ENCODE assay signal across 7 cellular contexts in the genomic region with DNA sequence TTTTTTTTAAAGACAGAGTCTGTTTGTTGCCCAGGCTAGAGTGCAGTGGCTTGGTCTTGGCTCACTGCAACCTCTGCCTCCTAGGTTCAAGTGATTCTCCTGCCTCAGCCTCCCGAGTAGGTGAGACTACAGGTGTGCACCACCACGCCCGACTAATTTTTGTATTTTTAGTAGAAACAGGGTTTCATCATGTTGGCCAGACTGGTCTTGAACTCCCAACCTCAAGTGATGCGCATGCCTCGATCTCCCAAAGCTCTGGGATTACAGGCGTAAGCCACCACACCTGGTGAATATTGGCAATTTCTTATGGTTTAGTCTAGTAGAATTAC. TPM values are rescaled to one million over a fixed set of nuclear protein-coding genes. Genes with fewer than 3 reads are reported as not detected.
DNase-seq lines count a peak whose midpoint lies in the region; ATAC-seq, FAIRE-seq and TF ChIP-seq lines count a peak whose summit lies in the region.
"Not testable (repeated sequence)": the region's sequence is repeated elsewhere in the genome, so short reads cannot be mapped to it uniquely, and the experiment has no call there.

No MANE protein-coding gene starts in this region.

- SMC1A ChIA-PET in GM12878 (lab: Charles Lee; ENCODE audit: uncharacterized antibody, unreplicated experiment): interaction anchor here (2.6 to 41.3 kb wide), 5 partner anchors 17 to 103 kb away, joined by 15 to 1218 read pairs (median 20); partner anchors contain the start of gene CDC42SE2

- not testable (repeated sequence) for H3K9me3 ChIP-seq in RWPE2 (ENCODE audit: severe bottlenecking); GM12878 (replicated peaks; ENCODE audit: control insufficient read depth, insufficient read depth, low read length); HepG2 (ENCODE audit: low read length)

- not testable (repeated sequence) for ATAC-seq in RWPE2 (ENCODE audit: low read depth); GM12878; HepG2

- not testable (repeated sequence) for H4K20me1 ChIP-seq in GM12878 (ENCODE audit: control insufficient read depth, insufficient read depth)
- 0 out of 2 replicates have a peak, but pooled peaks cover 15% of the 10 kb centered on the region for H4K20me1 ChIP-seq in HepG2 (ENCODE audit: insufficient read depth, low read length)

- not testable (repeated sequence) for TF ChIP-seq RAD21 in GM12878 (IDR thresholded peaks at IDR 0.05; ENCODE audit: insufficient read depth, low read depth, low read length); HepG2 (CRISPR knock-in tag; IDR thresholded peaks at IDR 0.05)

- not testable (repeated sequence) for TF ChIP-seq POLR2A in GM12878 (IDR thresholded peaks at IDR 0.05; ENCODE audit: low read depth, low read length); HepG2 (IDR thresholded peaks at IDR 0.05; ENCODE audit: insufficient read depth in 1 of 2, low read depth in 2 of 2, low read length in 2 of 2)

- CTCF ChIA-PET in Calu3 (lab: Charles Lee); HepG2 (lab: Yijun Ruan, JAX; ENCODE audit: low intra/inter-chr PET ratio, low total read pairs): not testable (repeated sequence)
- CTCF ChIA-PET in activated CD4-positive, alpha-beta T cell treated with anti-CD3 and anti-CD28 coated beads, Interleukin-2, amount 10 ng/mL, durations not matched to agents 7 days and 5 days (lab: Charles Lee): interaction anchor here (0.7 to 2.1 kb wide), 4 partner anchors 9 to 73 kb away, joined by 3 to 10 read pairs (median 4); partner anchors contain the start of gene CDC42SE2
- CTCF ChIA-PET in GM12878 (lab: Yijun Ruan, JAX): interaction anchor here (0.6 to 0.9 kb wide), 2 partner anchors 75 to 104 kb away, joined by 3 to 4 read pairs; no protein-coding TSS in a partner anchor

- H3K27me3 Mint-ChIP-seq in Calu3 (ENCODE audit: unreplicated experiment); activated CD4-positive, alpha-beta T cell treated with anti-CD3 and anti-CD28 coated beads, Interleukin-2, amount 10 ng/mL, durations not matched to agents 7 days and 5 days; activated T-helper 2 cell treated with anti-CD3 and anti-CD28 coated beads, Interferon-gamma antibody, Interleukin-2, Interleukin-4, amounts not matched to agents 10 μg/mL and 5 μg/mL and 100 μg/mL, durations not matched to agents 14 hours and 24 hours and 36 hours (ENCODE audit: low read depth); progenitor cell of endocrine pancreas: not testable (repeated sequence)

- peak overlapping the region; percentile 66 for H3K27ac Mint-ChIP-seq in Calu3 (ENCODE audit: unreplicated experiment)
- H3K27ac Mint-ChIP-seq in activated CD4-positive, alpha-beta T cell treated with anti-CD3 and anti-CD28 coated beads, Interleukin-2, amount 10 ng/mL, durations not matched to agents 7 days and 5 days: peak overlapping the region; percentile 96
- H3K27ac Mint-ChIP-seq in activated T-helper 2 cell treated with anti-CD3 and anti-CD28 coated beads, Interferon-gamma antibody, Interleukin-2, Interleukin-4, amounts not matched to agents 10 μg/mL and 5 μg/mL and 100 μg/mL, durations not matched to agents 14 hours and 24 hours and 36 hours: peak overlapping the region; percentile 96
- H3K27ac Mint-ChIP-seq in progenitor cell of endocrine pancreas: peak overlapping the region; percentile 83

- RAD21 ChIA-PET in GM12878 (lab: Charles Lee; ENCODE audit: unreplicated experiment): interaction anchor here (1.0 to 6.3 kb wide), 3 partner anchors 13 to 103 kb away, joined by 3 to 70 read pairs (median 3); partner anchors contain the start of gene CDC42SE2

- not testable (repeated sequence) for TF ChIP-seq EP300 in GM12878 (IDR thresholded peaks at IDR 0.05; ENCODE audit: borderline replicate concordance in 1 of 2, control insufficient read depth in 1 of 2, low read depth in 2 of 2, low read length in 2 of 2); HepG2 (IDR thresholded peaks at IDR 0.05; ENCODE audit: low read depth in 2 of 2, low read length in 2 of 2); HepG2 (CRISPR knock-in tag; IDR thresholded peaks at IDR 0.05; ENCODE audit: borderline replicate concordance)

- 0 out of 2 replicates have a peak overlapping the region, but pooled peaks have one; percentile 29 for H3K9ac ChIP-seq in GM12878 (ENCODE audit: control insufficient read depth, insufficient read depth, low read length)
- not testable (repeated sequence) for H3K9ac ChIP-seq in HepG2 (ENCODE audit: insufficient read depth, low read depth, low read length)

- in situ Hi-C loops in GM12878 (cut with MboI): not testable (repeated sequence)
- in situ Hi-C loops in HepG2 (cut with HindIII; ENCODE audit: extremely low pct_ligation_motif_present, low pct_unique_long_range_greater_than_20kb): loop anchor here (5.0 kb wide), 1 partner anchor 104 kb away; no protein-coding TSS in a partner anchor

- H3K27me3 ChIP-seq in RWPE2 (ENCODE audit: insufficient read depth, poor library complexity, severe bottlenecking); GM12878 (replicated peaks in 1 of 2; ENCODE audit: control insufficient read depth in 2 of 2, insufficient read depth in 2 of 2, low read length in 1 of 2); HepG2 (ENCODE audit: control insufficient read depth in 1 of 2, insufficient read depth in 2 of 2, low read length in 2 of 2): not testable (repeated sequence)

- H3K36me3 Mint-ChIP-seq in Calu3 (ENCODE audit: insufficient read depth, unreplicated experiment): peaks cover 34% of the 10 kb centered on the region
- H3K36me3 Mint-ChIP-seq in activated CD4-positive, alpha-beta T cell treated with anti-CD3 and anti-CD28 coated beads, Interleukin-2, amount 10 ng/mL, durations not matched to agents 7 days and 5 days (ENCODE audit: low read depth): peaks cover 67% of the 10 kb centered on the region
- H3K36me3 Mint-ChIP-seq in activated T-helper 2 cell treated with anti-CD3 and anti-CD28 coated beads, Interferon-gamma antibody, Interleukin-2, Interleukin-4, amounts not matched to agents 10 μg/mL and 5 μg/mL and 100 μg/mL, durations not matched to agents 14 hours and 24 hours and 36 hours (ENCODE audit: low read depth): peaks cover 52% of the 10 kb centered on the region
- H3K36me3 Mint-ChIP-seq in progenitor cell of endocrine pancreas (ENCODE audit: insufficient read depth): not testable (repeated sequence)

- H3K4me2 ChIP-seq in GM12878 (ENCODE audit: control insufficient read depth, insufficient read depth); HepG2 (ENCODE audit: low read depth, low read length): not testable (repeated sequence)

- WGBS in GM12878 (ENCODE audit: insufficient coverage, insufficient replicate concordance, low lambda C conversion rate, missing lambda C conversion rate): 19% methylated on average over 6 of the region's 6 CpGs
- 82% methylated on average over 6 of the region's 6 CpGs for WGBS in HepG2 (ENCODE audit: low lambda C conversion rate)

- H2AFZ ChIP-seq in GM12878 (ENCODE audit: control insufficient read depth, low read depth, low read length); HepG2 (ENCODE audit: low read length): not testable (repeated sequence)

- H3K27ac ChIP-seq in RWPE2 (ENCODE audit: poor library complexity, severe bottlenecking) (peak overlapping the region; percentile 85), GM12878 (ENCODE audit: control insufficient read depth, insufficient read depth) (peak overlapping the region; percentile 89)
- H3K27ac ChIP-seq in HepG2 (ENCODE audit: extremely low read length, insufficient read depth, low read length): not testable (repeated sequence)

- not testable (repeated sequence) for H3K36me3 ChIP-seq in RWPE2 (ENCODE audit: low read depth); GM12878 (ENCODE audit: control insufficient read depth in 2 of 2, insufficient read depth in 2 of 2, low read length in 1 of 2); HepG2 (replicated peaks in 1 of 2; ENCODE audit: control insufficient read depth in 1 of 2, insufficient read depth in 2 of 2, low read length in 2 of 2)

- not testable (repeated sequence) for BruUV-seq in Calu3 (replicated peaks; lab: Mats Ljungman, UMichigan); GM12878 (replicated peaks; lab: Mats Ljungman, UMichigan); HepG2 (replicated peaks; lab: Mats Ljungman, UMichigan)

- TF ChIP-seq CTCF in Calu3 (IDR thresholded peaks at IDR 0.05; ENCODE audit: unreplicated experiment); RWPE2 (IDR thresholded peaks at IDR 0.05; ENCODE audit: poor library complexity, severe bottlenecking); GM12878 (IDR thresholded peaks at IDR 0.05 in 2 of 3, conservative IDR thresholded peaks at IDR 0.05 in 1 of 3; ENCODE audit: control insufficient read depth in 2 of 3, extremely low read depth in 1 of 3, insufficient read depth in 1 of 3, low read depth in 3 of 3, low read length in 3 of 3); HepG2 (CRISPR knock-in tag; IDR thresholded peaks at IDR 0.05); progenitor cell of endocrine pancreas (IDR thresholded peaks at IDR 0.05; ENCODE audit: unreplicated experiment): not testable (repeated sequence)

- not testable (repeated sequence) for H3K9me3 Mint-ChIP-seq in Calu3 (ENCODE audit: low read depth, unreplicated experiment); activated CD4-positive, alpha-beta T cell treated with anti-CD3 and anti-CD28 coated beads, Interleukin-2, amount 10 ng/mL, durations not matched to agents 7 days and 5 days; activated T-helper 2 cell treated with anti-CD3 and anti-CD28 coated beads, Interferon-gamma antibody, Interleukin-2, Interleukin-4, amounts not matched to agents 10 μg/mL and 5 μg/mL and 100 μg/mL, durations not matched to agents 14 hours and 24 hours and 36 hours; progenitor cell of endocrine pancreas (ENCODE audit: low read depth)

- DNase-seq in Calu3; RWPE2 (ENCODE audit: low spot score); activated CD4-positive, alpha-beta T cell treated with anti-CD3 and anti-CD28 coated beads, Interleukin-2, amount 10 ng/mL, durations not matched to agents 7 days and 5 days; activated T-helper 2 cell treated with anti-CD3 and anti-CD28 coated beads, Interferon-gamma antibody, Interleukin-2, Interleukin-4, amounts not matched to agents 10 μg/mL and 5 μg/mL and 100 μg/mL, durations not matched to agents 14 hours and 24 hours and 36 hours (ENCODE audit: low spot score); GM12878 (ENCODE audit: low read depth, low spot score); HepG2 (ENCODE audit: low spot score); progenitor cell of endocrine pancreas (ENCODE audit: low spot score, unreplicated experiment): not testable (repeated sequence)

- H3K79me2 ChIP-seq in GM12878 (ENCODE audit: control insufficient read depth, insufficient read depth, low read length) (peaks cover 95% of the 10 kb centered on the region), HepG2 (ENCODE audit: insufficient read depth, low read length) (peaks cover 67% of the 10 kb centered on the region)

- H3K4me1 ChIP-seq in RWPE2 (ENCODE audit: insufficient read depth, poor library complexity, severe bottlenecking) (peaks cover 38% of the 10 kb centered on the region), GM12878 (ENCODE audit: control insufficient read depth, insufficient read depth, low read length) (peaks cover 56% of the 10 kb centered on the region), HepG2 (ENCODE audit: insufficient read depth, low read length) (peaks cover 35% of the 10 kb centered on the region)

- POLR2A ChIA-PET in activated CD4-positive, alpha-beta T cell treated with anti-CD3 and anti-CD28 coated beads, Interleukin-2, amount 10 ng/mL, durations not matched to agents 7 days and 5 days (lab: Charles Lee); HepG2 (lab: Yijun Ruan, JAX): not testable (repeated sequence)
- POLR2A ChIA-PET in GM12878 (lab: Charles Lee): interaction anchor here (0.9 to 6.5 kb wide), 3 partner anchors 14 to 69 kb away, joined by 3 to 47 read pairs (median 4); partner anchors contain the start of gene CDC42SE2

- not testable (repeated sequence) for H3K4me3 Mint-ChIP-seq in Calu3 (ENCODE audit: low read depth, unreplicated experiment); activated T-helper 2 cell treated with anti-CD3 and anti-CD28 coated beads, Interferon-gamma antibody, Interleukin-2, Interleukin-4, amounts not matched to agents 10 μg/mL and 5 μg/mL and 100 μg/mL, durations not matched to agents 14 hours and 24 hours and 36 hours (ENCODE audit: low read depth); progenitor cell of endocrine pancreas (ENCODE audit: low read depth)
- H3K4me3 Mint-ChIP-seq in activated CD4-positive, alpha-beta T cell treated with anti-CD3 and anti-CD28 coated beads, Interleukin-2, amount 10 ng/mL, durations not matched to agents 7 days and 5 days: peak overlapping the region; percentile 54

- not testable (repeated sequence) for FAIRE-seq in GM12878 (lab: Jason Lieb, UNC); HepG2 (lab: Jason Lieb, UNC)

- not testable (repeated sequence) for H3K4me3 ChIP-seq in RWPE2 (ENCODE audit: severe bottlenecking); HepG2 (replicated peaks in 1 of 3; ENCODE audit: insufficient read depth in 1 of 3, low read depth in 2 of 3, low read length in 3 of 3)
- H3K4me3 ChIP-seq in GM12878: peak overlapping the region; percentile 34; the same call in 1 of the 2 replicates

- H3K4me1 Mint-ChIP-seq in Calu3 (ENCODE audit: low read depth, unreplicated experiment): peaks cover 43% of the 10 kb centered on the region
- peaks cover 88% of the 10 kb centered on the region for H3K4me1 Mint-ChIP-seq in activated CD4-positive, alpha-beta T cell treated with anti-CD3 and anti-CD28 coated beads, Interleukin-2, amount 10 ng/mL, durations not matched to agents 7 days and 5 days
- H3K4me1 Mint-ChIP-seq in activated T-helper 2 cell treated with anti-CD3 and anti-CD28 coated beads, Interferon-gamma antibody, Interleukin-2, Interleukin-4, amounts not matched to agents 10 μg/mL and 5 μg/mL and 100 μg/mL, durations not matched to agents 14 hours and 24 hours and 36 hours (ENCODE audit: low read depth): peaks cover 79% of the 10 kb centered on the region
- H3K4me1 Mint-ChIP-seq in progenitor cell of endocrine pancreas (ENCODE audit: low read depth): peaks cover 19% of the 10 kb centered on the region

- intact Hi-C loops in Calu3 (cut with micrococcal nuclease; ENCODE audit: unreplicated experiment) (loop anchor here (10.0 kb wide), 1 partner anchor 46 kb away; no protein-coding TSS in a partner anchor), GM12878 (cut with micrococcal nuclease; ENCODE audit: unreplicated experiment) (loop anchor here (10.0 kb wide), 2 partner anchors 46 to 516 kb away; partner anchors contain the start of gene FNIP1)
- intact Hi-C loops in activated T-helper 2 cell treated with anti-CD3 and anti-CD28 coated beads, Interferon-gamma antibody, Interleukin-2, Interleukin-4, amounts not matched to agents 10 μg/mL and 5 μg/mL and 100 μg/mL, durations not matched to agents 14 hours and 24 hours and 36 hours (cut with micrococcal nuclease): loop anchor here (5.0 kb wide), 1 partner anchor 819 kb away; no protein-coding TSS in a partner anchor
- intact Hi-C loops in HepG2 (cut with micrococcal nuclease; ENCODE audit: unreplicated experiment): not testable (repeated sequence)

RNA-seq across cellular contexts. Expression of gene CDC42SE2, which starts 14.9 kb away (rescaled TPM):
- total RNA-seq in Calu3 (2022) (63.9 and 65.5 TPM in 2 replicates), GM12878 (2014; rRNA removed) (81.7 and 101 TPM in 2 replicates), GM12878 (2014; rRNA removed; fragmentation: Illumina TruSeq; extraction: Trizol) (90.7 and 91.1 TPM in 2 replicates), GM12878 (2021) (75.6 and 76.0 TPM in 2 replicates), HepG2 (2016; rRNA removed; fragmentation: Illumina TruSeq; extraction: Trizol) (25.0 and 40.7 TPM in 2 replicates), progenitor cell of endocrine pancreas (29.3 and 32.0 TPM in 2 replicates)
- total RNA-seq in activated CD4-positive, alpha-beta T cell treated with anti-CD3 and anti-CD28 coated beads, Interleukin-2, amount 10 ng/mL, durations not matched to agents 7 days and 5 days: 100 to 1,000 TPM; 145 TPM
- total RNA-seq in activated T-helper 2 cell treated with anti-CD3 and anti-CD28 coated beads, Interferon-gamma antibody, Interleukin-2, Interleukin-4, amounts not matched to agents 10 μg/mL and 5 μg/mL and 100 μg/mL, durations not matched to agents 14 hours and 24 hours and 36 hours: 89.5 and 91.0 TPM in 2 replicates
- 137 and 144 TPM in 2 replicates for total RNA-seq in GM12878 (2013; cell fraction: nucleolus; rRNA removed)
- polyA plus RNA-seq in GM12878 (2011; ENCODE audit: low read depth): 54.3 TPM
- polyA plus RNA-seq in GM12878 (2011; rRNA removed) (148 and 215 TPM in 2 replicates), GM12878 (2014; fragmentation: Illumina TruSeq; extraction: Trizol) (75.2 and 106 TPM in 2 replicates), GM12878 (2014; fragmentation: Nextera tagmentation; extraction: Ambion mirVana) (10 to 100 TPM; 57.0 to 78.8 TPM), GM12878 (2014; rRNA removed) (57.2 and 62.0 TPM in 2 replicates), GM12878 (2016; fragmentation: Nextera tagmentation; extraction: Ambion mirVana) (100 to 1,000 TPM; 113 to 116 TPM), HepG2 (2011; rRNA removed) (15.4 and 19.6 TPM in 2 replicates)
- 43.4 and 63.0 TPM in 2 replicates for polyA plus RNA-seq in GM12878 (2011; cell fraction: cytosol; rRNA removed)
- 39.5 and 43.8 TPM in 2 replicates for polyA plus RNA-seq in GM12878 (2011; cell fraction: nucleus; rRNA removed)
- polyA plus RNA-seq in GM12878 (2012): 80.9 and 89.2 TPM in 2 replicates
- polyA minus RNA-seq in GM12878 (2011; rRNA and poly(A)+ RNA removed): 107 and 140 TPM in 2 replicates
- 46.4 and 47.3 TPM in 2 replicates for polyA minus RNA-seq in GM12878 (2011; cell fraction: cytosol; rRNA and poly(A)+ RNA removed)
- polyA minus RNA-seq in GM12878 (2011; cell fraction: nucleus; rRNA and poly(A)+ RNA removed): 30.0 and 58.6 TPM in 2 replicates
- 4.1 and 6.0 TPM in 2 replicates for total RNA-seq in HepG2 (2016; cell fraction: cytosol; rRNA removed; fragmentation: Illumina TruSeq; extraction: Trizol; ENCODE audit: low read depth)
- 25.3 and 38.9 TPM in 2 replicates for total RNA-seq in HepG2 (2016; cell fraction: insoluble cytoplasmic fraction; rRNA removed; fragmentation: Illumina TruSeq; extraction: Trizol)
- total RNA-seq in HepG2 (2016; cell fraction: membrane; rRNA removed; fragmentation: Illumina TruSeq; extraction: Trizol): 22.1 and 22.9 TPM in 2 replicates
- total RNA-seq in HepG2 (2016; cell fraction: nucleus; rRNA removed; fragmentation: Illumina TruSeq; extraction: Trizol): 15.2 and 19.0 TPM in 2 replicates
- polyA plus RNA-seq in HepG2 (2011; cell fraction: cytosol; rRNA removed): 8.3 and 14.9 TPM in 2 replicates
- polyA plus RNA-seq in HepG2 (2011; cell fraction: nucleus; rRNA removed): 4.3 and 5.7 TPM in 2 replicates
- polyA plus RNA-seq in HepG2 (2012): 17.1 and 18.8 TPM in 2 replicates
- polyA plus RNA-seq in HepG2 (2016; cell fraction: cytosol; fragmentation: Illumina TruSeq; extraction: Trizol; ENCODE audit: low read depth): 3.5 and 5.5 TPM in 2 replicates
- polyA plus RNA-seq in HepG2 (2016; cell fraction: insoluble cytoplasmic fraction; fragmentation: Illumina TruSeq; extraction: Trizol; ENCODE audit: low read depth): 37.1 and 39.0 TPM in 2 replicates
- polyA plus RNA-seq in HepG2 (2016; cell fraction: membrane; fragmentation: Illumina TruSeq; extraction: Trizol; ENCODE audit: low read depth): 14.3 and 17.7 TPM in 2 replicates
- polyA plus RNA-seq in HepG2 (2016; cell fraction: nucleus; fragmentation: Illumina TruSeq; extraction: Trizol; ENCODE audit: insufficient read depth, low read depth): 17.8 and 18.4 TPM in 2 replicates
- polyA minus RNA-seq in HepG2 (2011; rRNA and poly(A)+ RNA removed; ENCODE audit: low replicate concordance): 9.0 and 11.6 TPM in 2 replicates
- polyA minus RNA-seq in HepG2 (2011; cell fraction: cytosol; rRNA and poly(A)+ RNA removed): 15.6 and 18.7 TPM in 2 replicates
- polyA minus RNA-seq in HepG2 (2011; cell fraction: nucleus; rRNA and poly(A)+ RNA removed): 23.7 and 30.1 TPM in 2 replicates
